Comparison of ENCODE assay signal across 8 cellular contexts in genomic region chr14:35404496-35405303, GRCh38. TPM values are rescaled to one million over a fixed set of nuclear protein-coding genes. Genes with fewer than 3 reads are reported as not detected.
DNase-seq lines count a peak whose midpoint lies in the region; FAIRE-seq and TF ChIP-seq lines count a peak whose summit lies in the region.

NFKBIA (minus strand) TSS chr14:35404749; CDS start chr14:35404644, 105 bp downstream.

- peak; percentile 87 to 94 for DNase-seq in Caco-2
- peak; percentile 89 for DNase-seq in GM20000 (ENCODE audit: low spot score)
- DNase-seq in HS-5 (ENCODE audit: low read depth) = peak; percentile 56
- peak; percentile 92 for DNase-seq in NOMO-1 treated with DMSO at 0.1 percent for 48 hours (lab: John Stamatoyannopoulos, UW; ENCODE audit: unreplicated experiment)
- DNase-seq in activated CD8-positive, alpha-beta memory T cell treated with anti-CD3 and anti-CD28 coated beads for 4 hours (ENCODE audit: low read depth in 2 of 2) = peak; percentile 89
- peak in 1 of 2 experiments; percentile 83 for DNase-seq in H1 (ENCODE audit: low read depth in 1 of 2, low spot score in 2 of 2)
- DNase-seq in mesenteric fat pad (ENCODE audit: low spot score) = peak; percentile 98
- DNase-seq in stimulated activated CD8-positive, alpha-beta memory T cell treated with anti-CD3 and anti-CD28 coated beads, Interleukin-15, amount 100 ng/mL, for 4 hours (ENCODE audit: low read depth in 2 of 2) = peak; percentile 88 to 93

- H3K9me3 ChIP-seq in Caco-2 = no peaks in the 10 kb centered on the region
- no peaks in the 10 kb centered on the region for H3K9me3 ChIP-seq in H1 (ENCODE audit: insufficient read depth in 2 of 2, low read depth in 1 of 2, low read length in 1 of 2)

- peaks cover 9% of the 10 kb centered on the region for H3K23me2 ChIP-seq in H1 (ENCODE audit: low read depth, low read length)

- peak within 1 kb of the TSS; percentile 86 for H3K4me3 Mint-ChIP-seq in Caco-2 (ENCODE audit: unreplicated experiment)

- H3K79me2 ChIP-seq in H1 (ENCODE audit: control insufficient read depth in 1 of 2, insufficient read depth in 2 of 2, low read length in 2 of 2) = peaks cover 0 to 15% of the 10 kb centered on the region in 2 experiments; a peak in 3 of 4 replicates

- H2BK5ac ChIP-seq in H1 (ENCODE audit: low read depth, low read length) = peak within 1 kb of the TSS; percentile 91

- peak within 1 kb of the TSS; percentile 46 for H3K4ac ChIP-seq in H1 (replicated peaks; ENCODE audit: insufficient read length, low read depth, low read length)

- peak within 1 kb of the TSS; percentile 89 for H4K91ac ChIP-seq in H1 (replicated peaks; ENCODE audit: insufficient read length, low read length)

- H3K79me1 ChIP-seq in H1 (ENCODE audit: low read depth, low read length) = peaks cover 6% of the 10 kb centered on the region; the same call in 1 of the 2 replicates

- peak within 1 kb of the TSS; percentile 52; the same call in 1 of the 2 replicates for H2AFZ ChIP-seq in H1 (ENCODE audit: low read length)

- peak within 1 kb of the TSS; percentile 89 to 95 (median 91) for H3K9ac ChIP-seq in H1 (replicated peaks in 1 of 4; ENCODE audit: extremely low read depth in 1 of 4, low read depth in 3 of 4, low read length in 3 of 4)

- H2BK120ac ChIP-seq in H1 (replicated peaks; ENCODE audit: low read depth, low read length) = no peak within 1 kb of the TSS

- H3K4me1 Mint-ChIP-seq in Caco-2 (ENCODE audit: low read depth, unreplicated experiment) = peaks cover 9% of the 10 kb centered on the region

- H3K27me3 Mint-ChIP-seq in Caco-2 (ENCODE audit: insufficient read depth, unreplicated experiment) = no peaks in the 10 kb centered on the region

- H3K27ac Mint-ChIP-seq in Caco-2 (ENCODE audit: unreplicated experiment) = peak within 1 kb of the TSS; percentile 95

- H3K27ac ChIP-seq in H1 (ENCODE audit: low read depth, low read length) = peak within 1 kb of the TSS; percentile 96

- H3K14ac ChIP-seq in H1 (ENCODE audit: insufficient read length) = no peak within 1 kb of the TSS

- FAIRE-seq in H1 (lab: Jason Lieb, UNC) = no peak

- H3K9me3 Mint-ChIP-seq in Caco-2 (ENCODE audit: unreplicated experiment) = no peaks in the 10 kb centered on the region

- 0 out of 2 replicates have a peak within 1 kb of the TSS, but pooled peaks have one; percentile 61 for H2BK20ac ChIP-seq in H1 (ENCODE audit: low read length)

- no peak within 1 kb of the TSS for H3K23ac ChIP-seq in H1 (ENCODE audit: insufficient read length)

- peaks cover 2 to 3% of the 10 kb centered on the region in 2 experiments for H4K20me1 ChIP-seq in H1 (replicated peaks in 1 of 2; ENCODE audit: control insufficient read depth in 1 of 2, insufficient read depth in 2 of 2, low read length in 2 of 2)

- TF ChIP-seq POLR2A in H1 (IDR thresholded peaks at IDR 0.05; ENCODE audit: control extremely low read depth in 1 of 2, low read depth in 2 of 2, low read length in 2 of 2) = no peak; a peak in 1 of 3 replicates

- H3K27me3 ChIP-seq in Caco-2 (replicated peaks; ENCODE audit: control insufficient read depth, insufficient read depth, low read length) (no peaks in the 10 kb centered on the region; the same call in 1 of the 2 replicates), H1 (replicated peaks in 1 of 4; ENCODE audit: control insufficient read depth in 3 of 4, extremely low read depth in 1 of 4, insufficient read depth in 3 of 4, low read length in 3 of 4) (no peaks in the 10 kb centered on the region)

- 1% methylated on average over 44 of the region's 62 CpGs; no CpG with 5 or more reads in 1 of the 2 experiments for WGBS in H1 (ENCODE audit: extremely low coverage in 1 of 2, insufficient coverage in 1 of 2, insufficient read length in 1 of 2, insufficient replicate concordance in 2 of 2, low coverage in 1 of 2, low lambda C conversion rate in 2 of 2, missing lambda C conversion rate in 1 of 2), 2 experiments

- POLR2A ChIA-PET in Caco-2 (lab: Charles Lee) = interaction anchor here (0.5 to 2.7 kb wide), 10 partner anchors 25 to 792 kb away, joined by 3 to 47 read pairs (median 4); partner anchors contain the start of genes FAM177A1, PPP2R3C, PRORP and PSMA6
- POLR2A ChIA-PET in H1 (lab: Charles Lee; ENCODE audit: partially characterized antibody) = interaction anchor here (0.5 to 4.8 kb wide), 43 partner anchors 10 to 791 kb away, joined by 3 to 48 read pairs (median 5); partner anchors contain the start of genes CFL2, PPP2R3C, PRORP and PSMA6

- H3K36me3 ChIP-seq in Caco-2 (ENCODE audit: control insufficient read depth, insufficient read depth, low read length) (peaks cover 3% of the 10 kb centered on the region; the same call in 1 of the 2 replicates), H1 (ENCODE audit: control insufficient read depth in 2 of 4, insufficient read depth in 4 of 4, low read length in 3 of 4) (peaks cover 12 to 31% (median 24%) of the 10 kb centered on the region in 4 experiments)

- H3K56ac ChIP-seq in H1 (replicated peaks; ENCODE audit: insufficient read length, low read depth, low read length) = peak within 1 kb of the TSS; percentile 93

- H2BK12ac ChIP-seq in H1 (ENCODE audit: low read depth, low read length) = peak within 1 kb of the TSS; percentile 84; the same call in 1 of the 2 replicates

- peak within 1 kb of the TSS; percentile 95 to 96 for H3K4me2 ChIP-seq in H1 (ENCODE audit: insufficient read depth in 1 of 2, low read depth in 2 of 2, low read length in 2 of 2)

- H4K5ac ChIP-seq in H1 (ENCODE audit: insufficient read length, low read depth, low read length) = peak within 1 kb of the TSS; percentile 96

- H3K36me3 Mint-ChIP-seq in Caco-2 (ENCODE audit: insufficient read depth, unreplicated experiment) = peaks cover 52% of the 10 kb centered on the region

- TF ChIP-seq RAD21 in H1 (IDR thresholded peaks at IDR 0.05 in 1 of 2, conservative IDR thresholded peaks at IDR 0.05 in 1 of 2; ENCODE audit: low read depth in 2 of 2, low read length in 2 of 2) = peak in 1 of 2 experiments; percentile 32; a peak in 1 of 4 replicates

- peak within 1 kb of the TSS; percentile 97 for H4K8ac ChIP-seq in H1 (ENCODE audit: extremely low read depth, insufficient read depth, low read length)

- H3K18ac ChIP-seq in H1 (ENCODE audit: extremely low read depth, low read length) = peak within 1 kb of the TSS; percentile 94

- H3K4me3 ChIP-seq in Caco-2 (ENCODE audit: low read depth, low read length) (peak within 1 kb of the TSS; percentile 97), H1 (ENCODE audit: extremely low read depth in 1 of 4, insufficient read depth in 2 of 4, low read depth in 3 of 4, low read length in 4 of 4) (peak within 1 kb of the TSS; percentile 77 to 99 (median 90))

- intact Hi-C loops in Caco-2 (cut with micrococcal nuclease; ENCODE audit: unreplicated experiment) = loop anchor here (1.0 to 10.0 kb wide), 5 partner anchors 30 to 358 kb away; partner anchors contain the start of genes FAM177A1, PPP2R3C, PRORP and PSMA6

- H3K4me1 ChIP-seq in Caco-2 (peaks cover 22% of the 10 kb centered on the region), H1 (replicated peaks in 1 of 4; ENCODE audit: control insufficient read depth in 3 of 4, insufficient read depth in 4 of 4, low read length in 3 of 4) (peaks cover 4 to 19% (median 12%) of the 10 kb centered on the region in 4 experiments)

- H2AK5ac ChIP-seq in H1 (ENCODE audit: low read depth, low read length) = 0 out of 2 replicates have a peak within 1 kb of the TSS, but pooled peaks have one; percentile 71

- no TSS peak for BruUV-seq in Caco-2 (replicated peaks; lab: Mats Ljungman, UMichigan)

- TF ChIP-seq EP300 in H1 (IDR thresholded peaks at IDR 0.05; ENCODE audit: borderline replicate concordance in 1 of 2, low read depth in 2 of 2, low read length in 2 of 2) = no peak

- peak; percentile 19 to 34 for TF ChIP-seq CTCF in Caco-2 (IDR thresholded peaks at IDR 0.05; ENCODE audit: insufficient read depth in 1 of 2, low read depth in 1 of 2, low read length in 1 of 2, severe bottlenecking in 1 of 2, unreplicated experiment in 1 of 2)
- TF ChIP-seq CTCF in GM20000 (IDR thresholded peaks at IDR 0.05; ENCODE audit: extremely low read depth, missing control alignments) = no peak
- TF ChIP-seq CTCF in H1 (IDR thresholded peaks at IDR 0.05; ENCODE audit: control extremely low read depth in 1 of 3, insufficient read depth in 1 of 3, low read depth in 1 of 3, low read length in 3 of 3) = peak; percentile 37 to 49 (median 37); a peak in 3 of 4 replicates

- no peak within 1 kb of the TSS for H2BK15ac ChIP-seq in H1 (ENCODE audit: low read length)

- CTCF ChIA-PET in Caco-2 (lab: Charles Lee) (interaction anchor here (0.7 to 2.6 kb wide), 8 partner anchors 11 to 190 kb away, joined by 3 to 13 read pairs (median 4); partner anchors contain the start of gene PSMA6), H1 (lab: Charles Lee; ENCODE audit: partially characterized antibody) (interaction anchor here (0.6 to 3.3 kb wide), 26 partner anchors 9 to 422 kb away, joined by 3 to 18 read pairs (median 4); partner anchors contain the start of gene SRP54)

TF ChIP-seq in H1, 55 proteins besides CTCF, POLR2A, EP300 and RAD21 (continues in another document):
- peak; percentile 79 for TF ChIP-seq CTBP2 (IDR thresholded peaks at IDR 0.05; ENCODE audit: borderline replicate concordance, insufficient read depth, insufficient read length, low read length)
- peak; percentile 71 for TF ChIP-seq SP4 (IDR thresholded peaks at IDR 0.05; ENCODE audit: low read length)
- TF ChIP-seq TAF7 (optimal IDR thresholded peaks at IDR 0.05; ENCODE audit: borderline replicate concordance, low read depth, low read length) = peak; percentile 86
- peak; percentile 76 for TF ChIP-seq PHF8 (conservative IDR thresholded peaks at IDR 0.05; ENCODE audit: low read depth, low read length)
- TF ChIP-seq HDAC6 (IDR thresholded peaks at IDR 0.05; ENCODE audit: low read depth, low read length) = no peak
- 0 out of 2 replicates have a peak, but pooled peaks have one; percentile 30 for TF ChIP-seq CHD2 (IDR thresholded peaks at IDR 0.05; ENCODE audit: low read length)
- TF ChIP-seq BRCA1 (IDR thresholded peaks at IDR 0.05; ENCODE audit: low read depth, low read length) = no peak
- no peak for TF ChIP-seq SUZ12 (IDR thresholded peaks at IDR 0.05; ENCODE audit: low read length)
- no peak for TF ChIP-seq SIN3A (conservative IDR thresholded peaks at IDR 0.05 in 1 of 2, IDR thresholded peaks at IDR 0.05 in 1 of 2; ENCODE audit: low read depth in 1 of 2, low read length in 2 of 2)
- TF ChIP-seq RBBP5 (IDR thresholded peaks at IDR 0.05; ENCODE audit: borderline replicate concordance, low read depth, low read length) = peak; percentile 95

RNA-seq across cellular contexts. Expression of gene NFKBIA, which starts in this region (rescaled TPM):
- total RNA-seq in Caco-2 (2022) (33.4 and 39.9 TPM in 2 replicates), mesenteric fat pad (418 TPM)
- 24.4 and 25.9 TPM in 2 replicates for total RNA-seq in H1 (2021; fragmentation: NEBNext Ultra II Directional; extraction: Animal tissue kit (Norgen Biotek cat#: 25700))
- polyA plus RNA-seq in H1 (2011; rRNA removed) = 49.7 and 59.5 TPM in 2 replicates
- 41.5 TPM for polyA plus RNA-seq in H1 (2011; cell fraction: cytosol; rRNA removed)
- polyA plus RNA-seq in H1 (2011; cell fraction: nucleus; rRNA removed) = 100 TPM
- polyA plus RNA-seq in H1 (2012, experiment 1 of 2) = 29.4 to 34.3 TPM (median 31.5 TPM) in 4 replicates
- polyA plus RNA-seq in H1 (2012, experiment 2 of 2) = 38.2 TPM
- polyA plus RNA-seq in H1 (2013, experiment 1 of 2) = 18.4 TPM
- 18.3 TPM for polyA plus RNA-seq in H1 (2013, experiment 2 of 2)
- polyA minus RNA-seq in H1 (2011; rRNA and poly(A)+ RNA removed) = 54.4 and 66.5 TPM in 2 replicates
- 24.7 TPM for polyA minus RNA-seq in H1 (2011; cell fraction: cytosol; rRNA and poly(A)+ RNA removed)
- 105 TPM for polyA minus RNA-seq in H1 (2011; cell fraction: nucleus; rRNA and poly(A)+ RNA removed)

Comparison
In these comparisons a context has a peak if more than half of its experiments do, and no peak if none do; other contexts are left out.
1. RNA of gene NFKBIA (total RNA-seq): 418 TPM in mesenteric fat pad (single experiment); 33.4 to 39.9 TPM in Caco-2 and 24.4 to 25.9 TPM in H1; every median in the first group is over 10 times any median in the second.